19 cellular contexts compared by ENCODE assay signal in genomic region chr3:10338591-10339369, GRCh38. TPM values are rescaled to one million over a fixed set of nuclear protein-coding genes. Genes with fewer than 3 reads are reported as not detected.
DNase-seq lines count a peak whose midpoint lies in the region; ATAC-seq and TF ChIP-seq lines count a peak whose summit lies in the region.
"Had no signal": no experiment of that assay in that cellular context is flagged by ENCODE, and none has a peak within 500 bp of the region (broad histone marks: within the 10 kb centered on the region; RNA-seq: fewer than 3 reads in every experiment).

No MANE protein-coding gene starts in this region.

- WGBS in neuronal stem cell (ENCODE audit: extremely low coverage in 2 of 2, insufficient read length in 2 of 2, insufficient replicate concordance in 1 of 2), 2 donors, result no CpG with 5 or more reads among the region's 12 CpGs
- WGBS in suprapubic skin, result 72% methylated on average over 5 of the region's 12 CpGs

- H3K27ac Mint-ChIP-seq in endothelial cell (ENCODE audit: unreplicated experiment), result peak overlapping the region; percentile 34
- no peak overlapping the region for H3K27ac Mint-ChIP-seq in activated CD4-positive, alpha-beta T cell treated with anti-CD3 and anti-CD28 coated beads for 36 hours
- H3K27ac Mint-ChIP-seq in activated naive CD4-positive, alpha-beta T cell treated with anti-CD3 and anti-CD28 coated beads, Interleukin-2, amount 10 ng/mL, durations not matched to agents 7 days and 5 days, result no peak overlapping the region

- TF ChIP-seq CTCF in Loucy (conservative IDR thresholded peaks at IDR 0.05; ENCODE audit: low read length) (no peak), endothelial cell (IDR thresholded peaks at IDR 0.05; ENCODE audit: unreplicated experiment) (no peak), suprapubic skin (IDR thresholded peaks at IDR 0.05) (no peak)

- H3K36me3 ChIP-seq in BLaER1 (peaks cover 59% of the 10 kb centered on the region), Loucy (ENCODE audit: insufficient read depth, low read length) (no peaks in the 10 kb centered on the region), neuronal stem cell (replicated peaks in 1 of 2; ENCODE audit: control insufficient read depth in 2 of 2, insufficient read depth in 2 of 2, low read length in 2 of 2) (no peaks in the 10 kb centered on the region), suprapubic skin (no peaks in the 10 kb centered on the region)
- H3K36me3 ChIP-seq: SJSA1 had no signal

- peak overlapping the region; percentile 53 for H3K23ac ChIP-seq in neuronal stem cell (ENCODE audit: low read depth, low read length, poor library complexity)

- TF ChIP-seq POLR2A in suprapubic skin (IDR thresholded peaks at IDR 0.05), result no peak

- H2BK15ac ChIP-seq in neuronal stem cell (ENCODE audit: low read length), result no peak overlapping the region

- peak overlapping the region; percentile 9 for H4K8ac ChIP-seq in neuronal stem cell (ENCODE audit: low read depth, low read length)

- no peaks in the 10 kb centered on the region for H3K9me2 ChIP-seq in Loucy (replicated peaks; ENCODE audit: low read depth, low read length)

- H3K79me2 ChIP-seq in Loucy (ENCODE audit: insufficient read depth, low read length), result no peaks in the 10 kb centered on the region

- H3K4ac ChIP-seq in neuronal stem cell (ENCODE audit: low read length), result no peak overlapping the region

- DNase-seq in endothelial cell (ENCODE audit: low spot score) (peak; percentile 36), neuronal stem cell (ENCODE audit: low spot score) (no peak), suprapubic skin (ENCODE audit: low spot score in 2 of 2) (no peak), NOMO-1 treated with dmso at 0.1 percent for 144 hours (lab: John Stamatoyannopoulos, UW; ENCODE audit: unreplicated experiment) (no peak)
- DNase-seq in activated CD4-positive, alpha-beta T cell treated with anti-CD3 and anti-CD28 coated beads for 36 hours, result no peak
- no peak for DNase-seq in activated naive CD4-positive, alpha-beta T cell treated with anti-CD3 and anti-CD28 coated beads, Interleukin-2, amount 10 ng/mL, durations not matched to agents 7 days and 5 days
- DNase-seq: DMS79; KBM-7; NCI-H1092 treated with DMSO at 0.1 percent for 48 hours; NCI-H1436 treated with DMSO at 0.1 percent for 48 hours; NCI-H1930; NCI-H226; NCI-H510A treated with DMSO at 0.1 percent for 48 hours; NCI-H748 treated with DMSO at 0.1 percent for 48 hours; NK-92 treated with Interleukin-12 subunit alpha and Interleukin-12 subunit beta, amount 100 ng/mL, for 24 hours had no signal

- H3K36me3 Mint-ChIP-seq in endothelial cell (ENCODE audit: low read depth, unreplicated experiment), result no peaks in the 10 kb centered on the region
- H3K36me3 Mint-ChIP-seq in activated CD4-positive, alpha-beta T cell treated with anti-CD3 and anti-CD28 coated beads for 36 hours (ENCODE audit: low read depth), result no peaks in the 10 kb centered on the region
- no peaks in the 10 kb centered on the region for H3K36me3 Mint-ChIP-seq in activated naive CD4-positive, alpha-beta T cell treated with anti-CD3 and anti-CD28 coated beads, Interleukin-2, amount 10 ng/mL, durations not matched to agents 7 days and 5 days

- no peak overlapping the region for H4K91ac ChIP-seq in neuronal stem cell (ENCODE audit: low read depth, low read length, poor library complexity)

- peaks cover 7% of the 10 kb centered on the region for H3K27me3 Mint-ChIP-seq in endothelial cell (ENCODE audit: unreplicated experiment)
- no peaks in the 10 kb centered on the region for H3K27me3 Mint-ChIP-seq in activated CD4-positive, alpha-beta T cell treated with anti-CD3 and anti-CD28 coated beads for 36 hours
- H3K27me3 Mint-ChIP-seq in activated naive CD4-positive, alpha-beta T cell treated with anti-CD3 and anti-CD28 coated beads, Interleukin-2, amount 10 ng/mL, durations not matched to agents 7 days and 5 days, result peaks cover 9% of the 10 kb centered on the region

- H3K79me1 ChIP-seq in neuronal stem cell (ENCODE audit: low read depth, low read length), result no peaks in the 10 kb centered on the region

- peaks cover 25% of the 10 kb centered on the region for H3K4me1 Mint-ChIP-seq in endothelial cell (ENCODE audit: unreplicated experiment)
- H3K4me1 Mint-ChIP-seq in activated CD4-positive, alpha-beta T cell treated with anti-CD3 and anti-CD28 coated beads for 36 hours, result no peaks in the 10 kb centered on the region
- peaks cover 6% of the 10 kb centered on the region for H3K4me1 Mint-ChIP-seq in activated naive CD4-positive, alpha-beta T cell treated with anti-CD3 and anti-CD28 coated beads, Interleukin-2, amount 10 ng/mL, durations not matched to agents 7 days and 5 days

- H2BK5ac ChIP-seq in neuronal stem cell (ENCODE audit: low read length), result peak overlapping the region; percentile 36

- intact Hi-C loops in activated CD4-positive, alpha-beta T cell treated with anti-CD3 and anti-CD28 coated beads for 36 hours (cut with DNase I, micrococcal nuclease), result no loop called here

- peak overlapping the region; percentile 65 for H3K14ac ChIP-seq in neuronal stem cell (ENCODE audit: low read length)

- H3K4me3 ChIP-seq in BLaER1 (peak overlapping the region; percentile 41), Loucy (ENCODE audit: low read length, poor library complexity, severe bottlenecking) (no peak overlapping the region), neuronal stem cell (ENCODE audit: low read length in 2 of 2) (no peak overlapping the region), suprapubic skin (no peak overlapping the region)
- H3K4me3 ChIP-seq: SJSA1 had no signal

- H4K20me1 ChIP-seq in BLaER1, result no peaks in the 10 kb centered on the region
- H4K20me1 ChIP-seq in Loucy (ENCODE audit: insufficient read depth, low read length, poor library complexity, severe bottlenecking), result no peaks in the 10 kb centered on the region

- peak overlapping the region; percentile 87 for H3K27ac ChIP-seq in BLaER1
- H3K27ac ChIP-seq in neuronal stem cell (replicated peaks; ENCODE audit: low read length), result no peak overlapping the region
- H3K27ac ChIP-seq in suprapubic skin, result no peak overlapping the region
- H3K27ac ChIP-seq: SJSA1 had no signal

- peak overlapping the region; percentile 67; the same call in 1 of the 2 replicates for H2AFZ ChIP-seq in Loucy (ENCODE audit: low read length)
- peak overlapping the region; percentile 56 for H2AFZ ChIP-seq in neuronal stem cell (ENCODE audit: low read length)

- no peak overlapping the region for H2BK120ac ChIP-seq in neuronal stem cell (ENCODE audit: low read depth, low read length)

- H3K9me3 ChIP-seq in BLaER1, result no peaks in the 10 kb centered on the region
- H3K9me3 ChIP-seq in Loucy (ENCODE audit: insufficient read depth, low read depth, low read length), result no peaks in the 10 kb centered on the region
- no peaks in the 10 kb centered on the region for H3K9me3 ChIP-seq in neuronal stem cell (replicated peaks in 1 of 2; ENCODE audit: control insufficient read depth in 2 of 2, insufficient read depth in 1 of 2, low read depth in 1 of 2, low read length in 2 of 2)
- no peaks in the 10 kb centered on the region for H3K9me3 ChIP-seq in suprapubic skin
- H3K9me3 ChIP-seq: SJSA1 had no signal

- TF ChIP-seq EP300 in suprapubic skin (IDR thresholded peaks at IDR 0.05), result no peak

- no peak overlapping the region for H2AK5ac ChIP-seq in neuronal stem cell (ENCODE audit: low read depth, low read length)

- POLR2A ChIA-PET in activated CD4-positive, alpha-beta T cell treated with anti-CD3 and anti-CD28 coated beads for 36 hours (lab: Charles Lee), result no interaction called here

- CTCF ChIA-PET in activated CD4-positive, alpha-beta T cell treated with anti-CD3 and anti-CD28 coated beads for 36 hours (lab: Charles Lee), result interaction anchor here (0.6 to 1.6 kb wide), 3 partner anchors 10 to 400 kb away, joined by 3 to 5 read pairs (median 3); no protein-coding TSS in a partner anchor
- CTCF ChIA-PET in activated naive CD4-positive, alpha-beta T cell treated with anti-CD3 and anti-CD28 coated beads, Interleukin-2, amount 10 ng/mL, durations not matched to agents 7 days and 5 days (lab: Charles Lee), result interaction anchor here (1.0 to 2.7 kb wide), 4 partner anchors 9 to 400 kb away, joined by 3 to 12 read pairs (median 4); no protein-coding TSS in a partner anchor

- ATAC-seq in activated CD4-positive, alpha-beta T cell treated with anti-CD3 and anti-CD28 coated beads for 36 hours, result no peak
- ATAC-seq: Panc1 had no signal

- peak overlapping the region; percentile 26 for H3K4me3 Mint-ChIP-seq in endothelial cell (ENCODE audit: unreplicated experiment)
- H3K4me3 Mint-ChIP-seq in activated CD4-positive, alpha-beta T cell treated with anti-CD3 and anti-CD28 coated beads for 36 hours, result no peak overlapping the region
- no peak overlapping the region for H3K4me3 Mint-ChIP-seq in activated naive CD4-positive, alpha-beta T cell treated with anti-CD3 and anti-CD28 coated beads, Interleukin-2, amount 10 ng/mL, durations not matched to agents 7 days and 5 days

- H3K4me2 ChIP-seq in BLaER1, result peak overlapping the region; percentile 89
- peak overlapping the region; percentile 21 for H3K4me2 ChIP-seq in Loucy (ENCODE audit: low read depth, low read length, poor library complexity, severe bottlenecking)
- no peak overlapping the region for H3K4me2 ChIP-seq in neuronal stem cell (ENCODE audit: insufficient read depth, low read length, poor library complexity, severe bottlenecking)

- no peaks in the 10 kb centered on the region for H3K9me3 Mint-ChIP-seq in endothelial cell (ENCODE audit: unreplicated experiment)
- no peaks in the 10 kb centered on the region for H3K9me3 Mint-ChIP-seq in activated CD4-positive, alpha-beta T cell treated with anti-CD3 and anti-CD28 coated beads for 36 hours (ENCODE audit: low read depth)
- no peaks in the 10 kb centered on the region for H3K9me3 Mint-ChIP-seq in activated naive CD4-positive, alpha-beta T cell treated with anti-CD3 and anti-CD28 coated beads, Interleukin-2, amount 10 ng/mL, durations not matched to agents 7 days and 5 days

- H3K9ac ChIP-seq in BLaER1, result peak overlapping the region; percentile 77
- no peak overlapping the region for H3K9ac ChIP-seq in Loucy (ENCODE audit: low read depth, low read length, poor library complexity, severe bottlenecking)
- H3K9ac ChIP-seq in neuronal stem cell (ENCODE audit: low read depth, low read length, poor library complexity), result no peak overlapping the region

- H3K27me3 ChIP-seq in BLaER1 (no peaks in the 10 kb centered on the region), Loucy (ENCODE audit: insufficient read depth, low read length, poor library complexity, severe bottlenecking) (no peaks in the 10 kb centered on the region), neuronal stem cell (ENCODE audit: control insufficient read depth in 3 of 3, insufficient read depth in 3 of 3, low read depth in 1 of 3, low read length in 3 of 3) (peaks cover 0 to 27% (median 0%) of the 10 kb centered on the region in 3 experiments), suprapubic skin (no peaks in the 10 kb centered on the region)
- H3K27me3 ChIP-seq: SJSA1 had no signal

- H3K4me1 ChIP-seq in BLaER1 (peaks cover 100% of the 10 kb centered on the region), Loucy (ENCODE audit: insufficient read depth, low read length, poor library complexity, severe bottlenecking) (peaks cover 8% of the 10 kb centered on the region), neuronal stem cell (ENCODE audit: control insufficient read depth in 2 of 2, insufficient read depth in 1 of 2, low read depth in 1 of 2, low read length in 2 of 2) (peaks cover 4 to 6% of the 10 kb centered on the region in 2 donors), suprapubic skin (no peaks in the 10 kb centered on the region)
- H3K4me1 ChIP-seq: SJSA1 had no signal

- no peaks in the 10 kb centered on the region for H3F3A ChIP-seq in Loucy (ENCODE audit: low read depth)

- H2BK12ac ChIP-seq in neuronal stem cell (ENCODE audit: low read length), result no peak overlapping the region

- peak overlapping the region; percentile 36 for H3K18ac ChIP-seq in neuronal stem cell (ENCODE audit: low read length)

RNA-seq across cellular contexts. Expression of gene SEC13, which starts 17.9 kb away (rescaled TPM):
- total RNA-seq in endothelial cell (ENCODE audit: unreplicated experiment) (367 TPM), suprapubic skin (100 to 1,000 TPM; 104 to 137 (median 118) TPM)
- 103 TPM for polyA plus RNA-seq in neuronal stem cell (2013, experiment 1 of 2)
- polyA plus RNA-seq in neuronal stem cell (2013, experiment 2 of 2), result 99.6 TPM
- 10 to 100 TPM; 89.9 to 92.0 TPM for total RNA-seq in activated CD4-positive, alpha-beta T cell treated with anti-CD3 and anti-CD28 coated beads for 36 hours

RNA-seq across cellular contexts. Expression of gene GHRL, which starts 46.0 kb away (rescaled TPM):
- total RNA-seq in endothelial cell (ENCODE audit: unreplicated experiment) (0.62 TPM), suprapubic skin (under 1 TPM in 1 of 4 donors, not detected in 3; 0.80 TPM)
- polyA plus RNA-seq in neuronal stem cell (2013, experiment 1 of 2), result not detected
- 0.21 TPM for polyA plus RNA-seq in neuronal stem cell (2013, experiment 2 of 2)
- total RNA-seq in activated CD4-positive, alpha-beta T cell treated with anti-CD3 and anti-CD28 coated beads for 36 hours, result under 1 TPM; 0.19 to 0.30 TPM
